ENCODE assay signal across 4 cellular contexts in genomic region chr12:120336392-120336791, GRCh38. TPM values are rescaled to one million over a fixed set of nuclear protein-coding genes. Genes with fewer than 3 reads are reported as not detected.
"Had no signal": no experiment of that assay in that cellular context is flagged by ENCODE, and none has a peak within 500 bp of the region (broad histone marks: within the 10 kb centered on the region; RNA-seq: fewer than 3 reads in every experiment).

No MANE protein-coding gene starts in this region.

RNA-seq across cellular contexts. Expression of gene PLA2G1B, which starts 8.8 kb away (rescaled TPM):
- total RNA-seq: LHCN-M2, M059J, MCF 10A, NCI-H460 had no signal

RNA-seq across cellular contexts. Expression of gene MSI1, which starts 32.6 kb away (rescaled TPM):
- total RNA-seq: LHCN-M2, M059J, MCF 10A had no signal

RNA-seq across cellular contexts. Expression of gene RNU4-1, which starts 43.4 kb away (rescaled TPM):
- total RNA-seq: LHCN-M2, M059J, NCI-H460 had no signal

RNA-seq across cellular contexts. Expression of gene RNU4-2, which starts 44.7 kb away (rescaled TPM):
- total RNA-seq: LHCN-M2, NCI-H460 had no signal
